In genomic region chr16:56609463-56609921, GRCh38 we compare ENCODE assay signal across 1 cellular context.
TF ChIP-seq lines count a peak whose summit lies in the region.

No MANE protein-coding gene starts in this region.

TF ChIP-seq in HepG2, 621 proteins besides CTCF, POLR2A, EP300 and RAD21 (continues in another document):
- no peak for TF ChIP-seq HOXA9 (CRISPR knock-in tag; IDR thresholded peaks at IDR 0.05; ENCODE audit: borderline replicate concordance)
- no peak for TF ChIP-seq GABPA (IDR thresholded peaks at IDR 0.05; ENCODE audit: low read depth, low read length)
- TF ChIP-seq GABPA (CRISPR knock-in tag; IDR thresholded peaks at IDR 0.05; ENCODE audit: low read depth) = peak; percentile 47; the same call in 1 of the 2 replicates
- 0 out of 2 replicates have a peak, but pooled peaks have one; percentile 43 for TF ChIP-seq SP140L (CRISPR knock-in tag; IDR thresholded peaks at IDR 0.05; ENCODE audit: borderline replicate concordance)
- no peak for TF ChIP-seq ZNF326 (CRISPR knock-in tag; IDR thresholded peaks at IDR 0.05; ENCODE audit: borderline replicate concordance)
- no peak for TF ChIP-seq NFE2L1 (CRISPR knock-in tag; IDR thresholded peaks at IDR 0.05; ENCODE audit: borderline replicate concordance)
- no peak for TF ChIP-seq NCOR1 (IDR thresholded peaks at IDR 0.05; ENCODE audit: borderline replicate concordance, low read length)
- TF ChIP-seq ZIK1 (CRISPR knock-in tag; IDR thresholded peaks at IDR 0.05; ENCODE audit: borderline replicate concordance, low read depth) = no peak
- TF ChIP-seq TGIF2 (CRISPR knock-in tag; IDR thresholded peaks at IDR 0.05) = no peak
- TF ChIP-seq ZZZ3 (CRISPR knock-in tag; IDR thresholded peaks at IDR 0.05; ENCODE audit: borderline replicate concordance) = no peak
- TF ChIP-seq CHD4 (IDR thresholded peaks at IDR 0.05; ENCODE audit: borderline replicate concordance, low read length) = 0 out of 2 replicates have a peak, but pooled peaks have one; percentile 4
- TF ChIP-seq, protein P1, sequence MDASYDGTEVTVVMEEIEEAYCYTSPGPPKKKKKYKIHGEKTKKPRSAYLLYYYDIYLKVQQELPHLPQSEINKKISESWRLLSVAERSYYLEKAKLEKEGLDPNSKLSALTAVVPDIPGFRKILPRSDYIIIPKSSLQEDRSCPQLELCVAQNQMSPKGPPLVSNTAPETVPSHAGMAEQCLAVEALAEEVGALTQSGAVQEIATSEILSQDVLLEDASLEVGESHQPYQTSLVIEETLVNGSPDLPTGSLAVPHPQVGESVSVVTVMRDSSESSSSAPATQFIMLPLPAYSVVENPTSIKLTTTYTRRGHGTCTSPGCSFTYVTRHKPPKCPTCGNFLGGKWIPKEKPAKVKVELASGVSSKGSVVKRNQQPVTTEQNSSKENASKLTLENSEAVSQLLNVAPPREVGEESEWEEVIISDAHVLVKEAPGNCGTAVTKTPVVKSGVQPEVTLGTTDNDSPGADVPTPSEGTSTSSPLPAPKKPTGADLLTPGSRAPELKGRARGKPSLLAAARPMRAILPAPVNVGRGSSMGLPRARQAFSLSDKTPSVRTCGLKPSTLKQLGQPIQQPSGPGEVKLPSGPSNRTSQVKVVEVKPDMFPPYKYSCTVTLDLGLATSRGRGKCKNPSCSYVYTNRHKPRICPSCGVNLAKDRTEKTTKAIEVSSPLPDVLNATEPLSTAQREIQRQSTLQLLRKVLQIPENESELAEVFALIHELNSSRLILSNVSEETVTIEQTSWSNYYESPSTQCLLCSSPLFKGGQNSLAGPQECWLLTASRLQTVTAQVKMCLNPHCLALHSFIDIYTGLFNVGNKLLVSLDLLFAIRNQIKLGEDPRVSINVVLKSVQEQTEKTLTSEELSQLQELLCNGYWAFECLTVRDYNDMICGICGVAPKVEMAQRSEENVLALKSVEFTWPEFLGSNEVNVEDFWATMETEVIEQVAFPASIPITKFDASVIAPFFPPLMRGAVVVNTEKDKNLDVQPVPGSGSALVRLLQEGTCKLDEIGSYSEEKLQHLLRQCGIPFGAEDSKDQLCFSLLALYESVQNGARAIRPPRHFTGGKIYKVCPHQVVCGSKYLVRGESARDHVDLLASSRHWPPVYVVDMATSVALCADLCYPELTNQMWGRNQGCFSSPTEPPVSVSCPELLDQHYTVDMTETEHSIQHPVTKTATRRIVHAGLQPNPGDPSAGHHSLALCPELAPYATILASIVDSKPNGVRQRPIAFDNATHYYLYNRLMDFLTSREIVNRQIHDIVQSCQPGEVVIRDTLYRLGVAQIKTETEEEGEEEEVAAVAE (CRISPR knock-in tag; IDR thresholded peaks at IDR 0.05; ENCODE audit: borderline replicate concordance) = 0 out of 2 replicates have a peak, but pooled peaks have one; percentile 11
- no peak for TF ChIP-seq LCORL (IDR thresholded peaks at IDR 0.05)
- peak; percentile 47; the same call in 1 of the 2 replicates for TF ChIP-seq LCORL (CRISPR knock-in tag; IDR thresholded peaks at IDR 0.05)
- no peak for TF ChIP-seq TAF15 (IDR thresholded peaks at IDR 0.05; ENCODE audit: low read depth, low read length, poor library complexity, severe bottlenecking)
- no peak for TF ChIP-seq LRRFIP1 (CRISPR knock-in tag; conservative IDR thresholded peaks at IDR 0.05)
- 0 out of 2 replicates have a peak, but pooled peaks have one; percentile 5 for TF ChIP-seq ZHX1 (CRISPR knock-in tag; IDR thresholded peaks at IDR 0.05; ENCODE audit: low read depth)
- no peak for TF ChIP-seq ZNF713 (CRISPR knock-in tag; IDR thresholded peaks at IDR 0.05)
- 0 out of 2 replicates have a peak, but pooled peaks have one; percentile 19 for TF ChIP-seq REL (CRISPR knock-in tag; conservative IDR thresholded peaks at IDR 0.05)
- TF ChIP-seq HNRNPK (IDR thresholded peaks at IDR 0.05; ENCODE audit: low read depth, low read length, poor library complexity, severe bottlenecking) = no peak
- TF ChIP-seq, protein P2, sequence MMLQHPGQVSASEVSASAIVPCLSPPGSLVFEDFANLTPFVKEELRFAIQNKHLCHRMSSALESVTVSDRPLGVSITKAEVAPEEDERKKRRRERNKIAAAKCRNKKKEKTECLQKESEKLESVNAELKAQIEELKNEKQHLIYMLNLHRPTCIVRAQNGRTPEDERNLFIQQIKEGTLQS (CRISPR knock-in tag; IDR thresholded peaks at IDR 0.05) = no peak
- no peak for TF ChIP-seq ZNF446 (CRISPR knock-in tag; IDR thresholded peaks at IDR 0.05)
- no peak for TF ChIP-seq SPEN (CRISPR knock-in tag; IDR thresholded peaks at IDR 0.05; ENCODE audit: low read depth)
- TF ChIP-seq ISL2 (CRISPR knock-in tag; IDR thresholded peaks at IDR 0.05) = no peak
- TF ChIP-seq NFIC (IDR thresholded peaks at IDR 0.05; ENCODE audit: low read length) = no peak
- TF ChIP-seq, protein P3, sequence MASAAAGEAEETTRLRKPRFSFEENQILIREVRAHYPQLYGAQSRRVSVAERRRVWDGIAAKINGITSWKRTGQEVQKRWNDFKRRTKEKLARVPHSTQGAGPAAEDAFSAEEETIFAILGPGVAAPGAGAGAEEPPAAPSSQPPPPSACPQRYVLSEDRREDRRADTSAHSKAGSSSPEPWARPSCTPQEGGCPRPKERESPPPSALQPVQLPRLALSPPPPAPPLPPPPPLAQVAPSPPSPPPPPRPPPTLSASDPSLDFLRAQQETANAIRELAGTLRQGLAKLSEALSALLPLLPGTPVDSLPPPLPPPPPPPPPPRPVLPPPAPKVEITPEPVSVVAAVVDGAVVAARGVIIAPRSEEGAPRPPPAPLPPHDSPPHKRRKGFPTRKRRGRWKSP (CRISPR knock-in tag; IDR thresholded peaks at IDR 0.05) = no peak
- 0 out of 2 replicates have a peak, but pooled peaks have one; percentile 17 for TF ChIP-seq MIER2 (CRISPR knock-in tag; IDR thresholded peaks at IDR 0.05)
- TF ChIP-seq MAX (IDR thresholded peaks at IDR 0.05) = no peak
- no peak for TF ChIP-seq CCDC6 (CRISPR knock-in tag; IDR thresholded peaks at IDR 0.05)
- TF ChIP-seq, protein P4, sequence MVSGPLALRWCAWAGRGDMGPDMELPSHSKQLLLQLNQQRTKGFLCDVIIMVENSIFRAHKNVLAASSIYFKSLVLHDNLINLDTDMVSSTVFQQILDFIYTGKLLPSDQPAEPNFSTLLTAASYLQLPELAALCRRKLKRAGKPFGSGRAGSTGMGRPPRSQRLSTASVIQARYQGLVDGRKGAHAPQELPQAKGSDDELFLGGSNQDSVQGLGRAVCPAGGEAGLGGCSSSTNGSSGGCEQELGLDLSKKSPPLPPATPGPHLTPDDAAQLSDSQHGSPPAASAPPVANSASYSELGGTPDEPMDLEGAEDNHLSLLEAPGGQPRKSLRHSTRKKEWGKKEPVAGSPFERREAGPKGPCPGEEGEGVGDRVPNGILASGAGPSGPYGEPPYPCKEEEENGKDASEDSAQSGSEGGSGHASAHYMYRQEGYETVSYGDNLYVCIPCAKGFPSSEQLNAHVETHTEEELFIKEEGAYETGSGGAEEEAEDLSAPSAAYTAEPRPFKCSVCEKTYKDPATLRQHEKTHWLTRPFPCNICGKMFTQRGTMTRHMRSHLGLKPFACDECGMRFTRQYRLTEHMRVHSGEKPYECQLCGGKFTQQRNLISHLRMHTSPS (CRISPR knock-in tag; IDR thresholded peaks at IDR 0.05; ENCODE audit: low read depth) = 0 out of 2 replicates have a peak, but pooled peaks have one; percentile 11
- no peak for TF ChIP-seq HES4 (CRISPR knock-in tag; IDR thresholded peaks at IDR 0.05; ENCODE audit: borderline replicate concordance)
- no peak for TF ChIP-seq GATA4 (IDR thresholded peaks at IDR 0.05; ENCODE audit: borderline replicate concordance, low read depth)
- no peak for TF ChIP-seq ZNF670 (CRISPR knock-in tag; IDR thresholded peaks at IDR 0.05; ENCODE audit: borderline replicate concordance)
- TF ChIP-seq MXD4 (CRISPR knock-in tag; IDR thresholded peaks at IDR 0.05) = peak; percentile 62; the same call in 1 of the 2 replicates
- no peak for TF ChIP-seq NFE2 (CRISPR knock-in tag; IDR thresholded peaks at IDR 0.05)
- TF ChIP-seq ZBTB8A (CRISPR knock-in tag; IDR thresholded peaks at IDR 0.05; ENCODE audit: borderline replicate concordance, low read depth) = no peak
- 0 out of 2 replicates have a peak, but pooled peaks have one; percentile 4 for TF ChIP-seq ZNF205 (CRISPR knock-in tag; IDR thresholded peaks at IDR 0.05)
- TF ChIP-seq HNRNPUL1 (IDR thresholded peaks at IDR 0.05; ENCODE audit: low read depth, low read length) = no peak
- TF ChIP-seq THRA (CRISPR knock-in tag; IDR thresholded peaks at IDR 0.05; ENCODE audit: borderline replicate concordance) = no peak
- 0 out of 2 replicates have a peak, but pooled peaks have one; percentile 3 for TF ChIP-seq TRIM24 (CRISPR knock-in tag; IDR thresholded peaks at IDR 0.05)
- no peak for TF ChIP-seq STAT5B (CRISPR knock-in tag; IDR thresholded peaks at IDR 0.05)
- TF ChIP-seq ZNF607 (CRISPR knock-in tag; IDR thresholded peaks at IDR 0.05; ENCODE audit: borderline replicate concordance) = peak; percentile 67; the same call in 1 of the 2 replicates
- TF ChIP-seq SNRNP70 (IDR thresholded peaks at IDR 0.05; ENCODE audit: low read depth, low read length) = no peak
- peak; percentile 34 for TF ChIP-seq RXRB (CRISPR knock-in tag; IDR thresholded peaks at IDR 0.05; ENCODE audit: borderline replicate concordance)
- TF ChIP-seq, protein P5, sequence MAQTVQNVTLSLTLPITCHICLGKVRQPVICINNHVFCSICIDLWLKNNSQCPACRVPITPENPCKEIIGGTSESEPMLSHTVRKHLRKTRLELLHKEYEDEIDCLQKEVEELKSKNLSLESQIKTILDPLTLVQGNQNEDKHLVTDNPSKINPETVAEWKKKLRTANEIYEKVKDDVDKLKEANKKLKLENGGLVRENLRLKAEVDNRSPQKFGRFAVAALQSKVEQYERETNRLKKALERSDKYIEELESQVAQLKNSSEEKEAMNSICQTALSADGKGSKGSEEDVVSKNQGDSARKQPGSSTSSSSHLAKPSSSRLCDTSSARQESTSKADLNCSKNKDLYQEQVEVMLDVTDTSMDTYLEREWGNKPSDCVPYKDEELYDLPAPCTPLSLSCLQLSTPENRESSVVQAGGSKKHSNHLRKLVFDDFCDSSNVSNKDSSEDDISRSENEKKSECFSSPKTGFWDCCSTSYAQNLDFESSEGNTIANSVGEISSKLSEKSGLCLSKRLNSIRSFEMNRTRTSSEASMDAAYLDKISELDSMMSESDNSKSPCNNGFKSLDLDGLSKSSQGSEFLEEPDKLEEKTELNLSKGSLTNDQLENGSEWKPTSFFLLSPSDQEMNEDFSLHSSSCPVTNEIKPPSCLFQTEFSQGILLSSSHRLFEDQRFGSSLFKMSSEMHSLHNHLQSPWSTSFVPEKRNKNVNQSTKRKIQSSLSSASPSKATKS (CRISPR knock-in tag; IDR thresholded peaks at IDR 0.05) = no peak
